Comparison of ENCODE assay signal across 8 cellular contexts in genomic region chr22:35350539-35351503, GRCh38.
DNase-seq lines count a peak whose midpoint lies in the region; ATAC-seq lines count a peak whose summit lies in the region.

No MANE protein-coding gene starts in this region.

- H3K9me3 ChIP-seq in HUES6 (ENCODE audit: control insufficient read depth, insufficient read depth, low read depth, low read length) (no peaks in the 10 kb centered on the region), NT2/D1 (ENCODE audit: insufficient read depth, low read length) (no peaks in the 10 kb centered on the region)

- H3K4me1 ChIP-seq in HUES6 (ENCODE audit: control insufficient read depth, insufficient read depth, low read length): peaks cover 19% of the 10 kb centered on the region
- H3K4me1 ChIP-seq in NT2/D1 (ENCODE audit: insufficient read depth, insufficient read length): peaks cover 15% of the 10 kb centered on the region

- no peaks in the 10 kb centered on the region for H3K27me3 ChIP-seq in HUES6 (ENCODE audit: control insufficient read depth, insufficient read depth, low read length)
- H3K27me3 ChIP-seq in NT2/D1 (ENCODE audit: insufficient read depth, insufficient read length): peaks cover 7% of the 10 kb centered on the region

- H3K27ac ChIP-seq in HUES6 (ENCODE audit: low read depth, low read length): no peak overlapping the region

- H3K36me3 ChIP-seq in HUES6 (ENCODE audit: control insufficient read depth, insufficient read depth, low read length) (no peaks in the 10 kb centered on the region), NT2/D1 (ENCODE audit: insufficient read depth, insufficient read length, low read length) (peaks cover 2% of the 10 kb centered on the region)

- H3K9ac ChIP-seq in HUES6 (ENCODE audit: low read length): peak overlapping the region; percentile 74
- peak overlapping the region; percentile 89 for H3K9ac ChIP-seq in NT2/D1 (ENCODE audit: insufficient read length, low read depth)

- peak; percentile 93 for DNase-seq in COR-L47 (lab: John Stamatoyannopoulos, UW)
- DNase-seq in NT2/D1 (ENCODE audit: low read depth, low spot score): peak; percentile 71
- DNase-seq in activated CD8-positive, alpha-beta memory T cell treated with anti-CD3 and anti-CD28 coated beads, Interleukin-2, amount 50 U/mL, for 48 hours: peak; percentile 92
- peak; percentile 91 for DNase-seq in epidermal melanocyte (ENCODE audit: insufficient read length, low spot score)
- peak; percentile 19 for DNase-seq in middle frontal gyrus (ENCODE audit: extremely low spot score, low spot score)
- peak; percentile 76 to 79 for DNase-seq in stimulated activated CD8-positive, alpha-beta memory T cell treated with anti-CD3 and anti-CD28 coated beads, Interleukin-15, amount 100 ng/mL, for 48 hours (ENCODE audit: low read depth in 2 of 2)

- peak; percentile 72 for ATAC-seq in GM21381 (IDR thresholded peaks at IDR 0.05; ENCODE audit: unreplicated experiment)

- peak overlapping the region; percentile 83 for H3K4me3 ChIP-seq in HUES6 (ENCODE audit: low read depth, low read length)
- H3K4me3 ChIP-seq in NT2/D1 (ENCODE audit: insufficient read length, low read depth): peak overlapping the region; percentile 46

Comparison
In these comparisons a context has a peak if more than half of its experiments do, and no peak if none do; other contexts are left out.
1. DNase-seq: peak in every context shown above with its lines; median percentile 93 in COR-L47; 92 in activated CD8-positive, alpha-beta memory T cell treated with anti-CD3 and anti-CD28 coated beads, Interleukin-2, amount 50 U/mL, for 48 hours; 91 in epidermal melanocyte; 78 in stimulated activated CD8-positive, alpha-beta memory T cell treated with anti-CD3 and anti-CD28 coated beads, Interleukin-15, amount 100 ng/mL, for 48 hours; 71 in NT2/D1; 19 in middle frontal gyrus.